1 cellular context compared by ENCODE assay signal in genomic region chr3:123080864-123081562, GRCh38.
TF ChIP-seq lines count a peak whose summit lies in the region.

No MANE protein-coding gene starts in this region.

TF ChIP-seq in K562, 482 proteins besides CTCF, POLR2A, EP300 and RAD21 (continued from another document and continues in another):
- TF ChIP-seq ZNF592 (IDR thresholded peaks at IDR 0.05), result peak; percentile 85
- no peak for TF ChIP-seq THRB (CRISPR knock-in tag; conservative IDR thresholded peaks at IDR 0.05)
- TF ChIP-seq FUS (optimal IDR thresholded peaks at IDR 0.05; ENCODE audit: low read depth, low read length), result no peak
- TF ChIP-seq ZNF121 (CRISPR knock-in tag; conservative IDR thresholded peaks at IDR 0.05), result no peak
- no peak for TF ChIP-seq U2AF1 (optimal IDR thresholded peaks at IDR 0.05; ENCODE audit: low read depth, low read length)
- TF ChIP-seq ZNF639 (CRISPR knock-in tag; conservative IDR thresholded peaks at IDR 0.05 in 1 of 2, IDR thresholded peaks at IDR 0.05 in 1 of 2), result no peak
- no peak for TF ChIP-seq ZNF197 (CRISPR knock-in tag; IDR thresholded peaks at IDR 0.05; ENCODE audit: low read depth)
- no peak for TF ChIP-seq SREBF2 (CRISPR knock-in tag; IDR thresholded peaks at IDR 0.05)
- TF ChIP-seq ZBTB40 (IDR thresholded peaks at IDR 0.05), result no peak
- TF ChIP-seq ZBTB40 (CRISPR knock-in tag; IDR thresholded peaks at IDR 0.05), result no peak
- TF ChIP-seq MXD1 (CRISPR knock-in tag; IDR thresholded peaks at IDR 0.05; ENCODE audit: borderline replicate concordance, poor library complexity, severe bottlenecking), result no peak
- peak; percentile 60; the same call in 1 of the 2 replicates for TF ChIP-seq MTA3 (IDR thresholded peaks at IDR 0.05; ENCODE audit: borderline replicate concordance)
- TF ChIP-seq SLC30A9 (CRISPR knock-in tag; IDR thresholded peaks at IDR 0.05), result no peak
- no peak for TF ChIP-seq YBX1 (IDR thresholded peaks at IDR 0.05)
- 0 out of 2 replicates have a peak, but pooled peaks have one; percentile 26 for TF ChIP-seq BCOR (IDR thresholded peaks at IDR 0.05)
- TF ChIP-seq DPF2 (IDR thresholded peaks at IDR 0.05), result peak; percentile 87
- no peak for TF ChIP-seq ZFP91 (CRISPR knock-in tag; IDR thresholded peaks at IDR 0.05)
- TF ChIP-seq ZNF347 (CRISPR knock-in tag; IDR thresholded peaks at IDR 0.05; ENCODE audit: low read depth), result no peak
- TF ChIP-seq FOXA1 (IDR thresholded peaks at IDR 0.05; ENCODE audit: borderline replicate concordance), result no peak
- 0 out of 2 replicates have a peak, but pooled peaks have one; percentile 14 for TF ChIP-seq ESRRA (IDR thresholded peaks at IDR 0.05; ENCODE audit: borderline replicate concordance, low read depth)
- TF ChIP-seq EHMT2 (IDR thresholded peaks at IDR 0.05), result peak; percentile 69; the same call in 1 of the 2 replicates
- no peak for TF ChIP-seq ZNF778 (CRISPR knock-in tag; IDR thresholded peaks at IDR 0.05)
- no peak for TF ChIP-seq ETS1 (conservative IDR thresholded peaks at IDR 0.05; ENCODE audit: control insufficient read depth, low read depth, low read length)
- peak; percentile 81 for TF ChIP-seq ZNF766 (CRISPR knock-in tag; conservative IDR thresholded peaks at IDR 0.05)
- TF ChIP-seq TAL1 (IDR thresholded peaks at IDR 0.05), result peak; percentile 58; the same call in 1 of the 2 replicates
- no peak for TF ChIP-seq ERF (CRISPR knock-in tag; IDR thresholded peaks at IDR 0.05)
- TF ChIP-seq GATAD2B (IDR thresholded peaks at IDR 0.05; ENCODE audit: borderline replicate concordance), result 0 out of 2 replicates have a peak, but pooled peaks have one; percentile 64
- TF ChIP-seq TCF3 (CRISPR knock-in tag; IDR thresholded peaks at IDR 0.05), result peak; percentile 66
- TF ChIP-seq BACH1 (tag; IDR thresholded peaks at IDR 0.05), result no peak
- no peak for TF ChIP-seq E2F8 (IDR thresholded peaks at IDR 0.05; ENCODE audit: low read depth, partially characterized antibody)
- TF ChIP-seq ZBTB17 (CRISPR knock-in tag; IDR thresholded peaks at IDR 0.05), result no peak
- no peak for TF ChIP-seq CREB3 (tag; conservative IDR thresholded peaks at IDR 0.05; ENCODE audit: low read depth)
- peak; percentile 54; the same call in 1 of the 2 replicates for TF ChIP-seq MEF2D (tag; conservative IDR thresholded peaks at IDR 0.05; ENCODE audit: low read depth)
